Comparison of ENCODE assay signal across 9 cellular contexts in the genomic region with DNA sequence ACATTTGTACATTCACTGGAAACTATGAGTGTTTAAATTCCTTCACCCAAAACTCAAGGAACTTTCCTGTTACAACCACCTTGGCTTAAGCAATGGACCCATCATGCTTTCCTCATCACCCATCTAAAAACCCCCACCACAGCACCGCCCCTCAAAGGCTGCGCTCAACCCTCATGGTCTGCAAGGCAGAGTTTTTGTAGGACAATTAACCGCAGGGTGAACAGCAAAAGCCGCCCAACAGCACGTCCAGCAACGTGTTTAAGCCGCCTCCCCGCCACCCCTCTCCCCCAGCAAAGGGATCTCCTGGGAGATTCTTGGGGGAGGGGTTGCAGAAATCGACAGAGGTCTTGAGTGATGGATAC. TPM values are rescaled to one million over a fixed set of nuclear protein-coding genes. Genes with fewer than 3 reads are reported as not detected.
DNase-seq lines count a peak whose midpoint lies in the region; ATAC-seq and TF ChIP-seq lines count a peak whose summit lies in the region.
"Had no signal": no experiment of that assay in that cellular context is flagged by ENCODE, and none has a peak within 500 bp of the region (broad histone marks: within the 10 kb centered on the region; RNA-seq: fewer than 3 reads in every experiment).

No MANE protein-coding gene starts in this region.

- H3K9me3 Mint-ChIP-seq in activated CD8-positive, alpha-beta memory T cell treated with anti-CD3 and anti-CD28 coated beads, Interleukin-2, amount 10 ng/mL, durations not matched to agents 7 days and 5 days (ENCODE audit: low read depth): no peaks in the 10 kb centered on the region
- peaks cover 2% of the 10 kb centered on the region for H3K9me3 Mint-ChIP-seq in Calu3 (ENCODE audit: low read depth, unreplicated experiment)
- H3K9me3 Mint-ChIP-seq: activated naive CD4-positive, alpha-beta T cell treated with anti-CD3 and anti-CD28 coated beads, Interleukin-2, amount 50 U/mL, for 72 hours had no signal

- DNase-seq in activated CD8-positive, alpha-beta memory T cell treated with anti-CD3 and anti-CD28 coated beads, Interleukin-2, amount 10 ng/mL, durations not matched to agents 7 days and 5 days: no peak
- no peak for DNase-seq in activated CD8-positive, alpha-beta memory T cell treated with anti-CD3 and anti-CD28 coated beads, Interleukin-2, amount 50 U/mL, for 48 hours
- peak; percentile 78 for DNase-seq in choroid plexus epithelial cell (ENCODE audit: low read depth)
- no peak for DNase-seq in lower leg skin (ENCODE audit: low spot score in 2 of 2)
- DNase-seq in transverse colon: no peak
- no peak for DNase-seq in Calu3
- DNase-seq in NCI-H146 treated with DMSO at 0.1 percent for 48 hours (lab: John Stamatoyannopoulos, UW; ENCODE audit: unreplicated experiment): no peak
- DNase-seq in KG1 (lab: John Stamatoyannopoulos, UW): no peak

- no peaks in the 10 kb centered on the region for H3K9me3 ChIP-seq in transverse colon

- no peak for TF ChIP-seq EP300 in transverse colon (IDR thresholded peaks at IDR 0.05; ENCODE audit: low read depth)

- peaks cover 13 to 48% (median 30%) of the 10 kb centered on the region in 4 donors for H3K4me1 ChIP-seq in transverse colon

- H3K4me1 Mint-ChIP-seq in activated CD8-positive, alpha-beta memory T cell treated with anti-CD3 and anti-CD28 coated beads, Interleukin-2, amount 10 ng/mL, durations not matched to agents 7 days and 5 days: peaks cover 11% of the 10 kb centered on the region
- no peaks in the 10 kb centered on the region for H3K4me1 Mint-ChIP-seq in Calu3 (ENCODE audit: low read depth, unreplicated experiment)

- H3K36me3 ChIP-seq in transverse colon: no peaks in the 10 kb centered on the region

- no peak overlapping the region for H3K27ac Mint-ChIP-seq in activated CD8-positive, alpha-beta memory T cell treated with anti-CD3 and anti-CD28 coated beads, Interleukin-2, amount 10 ng/mL, durations not matched to agents 7 days and 5 days
- H3K27ac Mint-ChIP-seq in Calu3 (ENCODE audit: unreplicated experiment): no peak overlapping the region
- H3K27ac Mint-ChIP-seq: activated naive CD4-positive, alpha-beta T cell treated with anti-CD3 and anti-CD28 coated beads, Interleukin-2, amount 50 U/mL, for 72 hours had no signal

- intact Hi-C loops in lower leg skin (cut with DNase I; ENCODE audit: low total_unique reads): no loop called here
- intact Hi-C loops in transverse colon (cut with DNase I; ENCODE audit: low total_unique reads): loop anchor here (10.0 kb wide), 2 partner anchors 53 to 103 kb away; no protein-coding TSS in a partner anchor
- intact Hi-C loops in Calu3 (cut with micrococcal nuclease; ENCODE audit: unreplicated experiment): no loop called here

- H3K4me3 ChIP-seq in choroid plexus epithelial cell (ENCODE audit: low read depth, low read length) (peak overlapping the region; percentile 71), lower leg skin (ENCODE audit: low read depth, poor library complexity, severe bottlenecking) (peak overlapping the region; percentile 26), transverse colon (peak overlapping the region; percentile 49 to 91 (median 59))

- CTCF ChIA-PET in activated CD8-positive, alpha-beta memory T cell treated with anti-CD3 and anti-CD28 coated beads, Interleukin-2, amount 10 ng/mL, durations not matched to agents 7 days and 5 days (lab: Charles Lee): interaction anchor here (1.1 to 8.5 kb wide), 2 partner anchors 174 to 189 kb away, joined by 3 to 74 read pairs; no protein-coding TSS in a partner anchor
- CTCF ChIA-PET in Calu3 (lab: Charles Lee): no interaction called here

- peak overlapping the region; percentile 48 for H3K4me3 Mint-ChIP-seq in activated CD8-positive, alpha-beta memory T cell treated with anti-CD3 and anti-CD28 coated beads, Interleukin-2, amount 10 ng/mL, durations not matched to agents 7 days and 5 days
- no peak overlapping the region for H3K4me3 Mint-ChIP-seq in Calu3 (ENCODE audit: low read depth, unreplicated experiment)

- H3K27me3 Mint-ChIP-seq in activated CD8-positive, alpha-beta memory T cell treated with anti-CD3 and anti-CD28 coated beads, Interleukin-2, amount 10 ng/mL, durations not matched to agents 7 days and 5 days: peaks cover 79% of the 10 kb centered on the region
- H3K27me3 Mint-ChIP-seq in Calu3 (ENCODE audit: unreplicated experiment): peaks cover 81% of the 10 kb centered on the region

- TF ChIP-seq POLR2A in lower leg skin (IDR thresholded peaks at IDR 0.05): no peak
- no peak for TF ChIP-seq POLR2A in transverse colon (IDR thresholded peaks at IDR 0.05)

- WGBS in lower leg skin, 2 donors: 43 to 49% methylated on average over 9 of the region's 9 CpGs
- WGBS in transverse colon (ENCODE audit: low coverage in 1 of 2), 2 donors: 38 to 64% methylated on average over 7 to 9 of the region's 9 CpGs

- in situ Hi-C loops in transverse colon (cut with MboI; ENCODE audit: low pct_ligation_motif_present in 1 of 4, low pct_unique_long_range_greater_than_20kb in 1 of 4, low sequenced_read_pairs in 3 of 4): loop anchor here in 2 of 4 donors (25.0 kb wide), 2 partner anchors 186 to 211 kb away; no protein-coding TSS in a partner anchor

- no peaks in the 10 kb centered on the region for H3K36me3 Mint-ChIP-seq in activated CD8-positive, alpha-beta memory T cell treated with anti-CD3 and anti-CD28 coated beads, Interleukin-2, amount 10 ng/mL, durations not matched to agents 7 days and 5 days
- H3K36me3 Mint-ChIP-seq in Calu3 (ENCODE audit: insufficient read depth, unreplicated experiment): no peaks in the 10 kb centered on the region

- H3K27ac ChIP-seq in transverse colon: peak overlapping the region; percentile 81 to 94 (median 88)

- BruUV-seq in Calu3 (replicated peaks; lab: Mats Ljungman, UMichigan): no TSS peak

- TF ChIP-seq CTCF in choroid plexus epithelial cell (conservative IDR thresholded peaks at IDR 0.05; ENCODE audit: low read depth, low read length) (no peak), lower leg skin (IDR thresholded peaks at IDR 0.05) (no peak), transverse colon (IDR thresholded peaks at IDR 0.05) (no peak), Calu3 (IDR thresholded peaks at IDR 0.05; ENCODE audit: unreplicated experiment) (no peak)

- ATAC-seq in activated CD8-positive, alpha-beta memory T cell treated with anti-CD3 and anti-CD28 coated beads, Interleukin-2, amount 10 ng/mL, durations not matched to agents 7 days and 5 days: no peak

- peaks cover 60% of the 10 kb centered on the region for H3K27me3 ChIP-seq in transverse colon

RNA-seq across cellular contexts. Expression of a gene that starts 2.0 kb away (rescaled TPM):
- 1 to 10 TPM; 3.0 to 3.2 TPM for total RNA-seq in activated CD8-positive, alpha-beta memory T cell treated with anti-CD3 and anti-CD28 coated beads, Interleukin-2, amount 10 ng/mL, durations not matched to agents 7 days and 5 days
- total RNA-seq in lower leg skin (1 to 10 TPM; 2.3 to 8.7 (median 5.8) TPM), transverse colon (10 to 100 TPM in 2 of 4 donors, 1 to 10 TPM in 2; 4.2 to 23.2 (median 11.2) TPM), Calu3 (2022) (not detected in 2 replicates)
- total RNA-seq: activated naive CD4-positive, alpha-beta T cell treated with anti-CD3 and anti-CD28 coated beads, Interleukin-2, amount 50 U/mL, for 72 hours had no signal
